ENCODE assay signal across 1 cellular context in genomic region chr7:107944776-107945175, GRCh38.
TF ChIP-seq lines count a peak whose summit lies in the region.

No MANE protein-coding gene starts in this region.

TF ChIP-seq in endothelial cell of umbilical vein, 7 proteins besides CTCF, POLR2A, EP300 and RAD21 (continued from another document):
- TF ChIP-seq GATA2 (IDR thresholded peaks at IDR 0.05; ENCODE audit: insufficient read depth, insufficient read length, low read depth, low read length) (no peak), JUN (IDR thresholded peaks at IDR 0.05; ENCODE audit: borderline replicate concordance, insufficient read depth, insufficient read length, low read depth) (no peak), MYC (IDR thresholded peaks at IDR 0.05; ENCODE audit: low read depth, low read length) (no peak)
- TF ChIP-seq, protein P1, sequence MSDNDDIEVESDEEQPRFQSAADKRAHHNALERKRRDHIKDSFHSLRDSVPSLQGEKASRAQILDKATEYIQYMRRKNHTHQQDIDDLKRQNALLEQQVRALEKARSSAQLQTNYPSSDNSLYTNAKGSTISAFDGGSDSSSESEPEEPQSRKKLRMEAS (IDR thresholded peaks at IDR 0.05; ENCODE audit: insufficient read depth, insufficient read length): no peak
TF ChIP-seq in endothelial cell of umbilical vein: peak in this region for 0.
